Comparison of ENCODE assay signal across 22 cellular contexts in genomic region chr2:140108706-140109472, GRCh38.
"Had no signal": no experiment of that assay in that cellular context is flagged by ENCODE, and none has a peak within 500 bp of the region (broad histone marks: within the 10 kb centered on the region; RNA-seq: fewer than 3 reads in every experiment).

No MANE protein-coding gene starts in this region.

- H3K4me3 ChIP-seq: cardiac muscle cell, SJSA1 had no signal

- H3K4me3 Mint-ChIP-seq: activated B cell treated with CpG ODN at 0.5 μM for 24 hours; activated CD4-positive, alpha-beta T cell treated with anti-CD3 and anti-CD28 coated beads, Interleukin-2, amount 10 ng/mL, durations not matched to agents 24 days and 14 days; activated T-cell treated with anti-CD3 and anti-CD28 coated beads, Interleukin-2, amount 50 U/mL, for 4 hours; T-helper 17 cell had no signal

- H3K27me3 Mint-ChIP-seq: activated B cell treated with CpG ODN at 0.5 μM for 24 hours; activated CD4-positive, alpha-beta T cell treated with anti-CD3 and anti-CD28 coated beads, Interleukin-2, amount 10 ng/mL, durations not matched to agents 24 days and 14 days; T-helper 17 cell had no signal

- H3K27me3 ChIP-seq: brain microvascular endothelial cell, cardiac muscle cell, SJSA1 had no signal

- DNase-seq: activated B cell treated with CpG ODN at 0.5 μM for 24 hours; activated CD4-positive, alpha-beta T cell treated with anti-CD3 and anti-CD28 coated beads for 1 hour; activated CD4-positive, alpha-beta T cell treated with anti-CD3 and anti-CD28 coated beads, Interleukin-2, amount 10 ng/mL, durations not matched to agents 24 days and 14 days; activated CD4-positive, alpha-beta T cell treated with anti-CD3 and anti-CD28 coated beads, Interleukin-2, amount 50 U/mL, for 48 hours; activated effector memory CD4-positive, alpha-beta T cell treated with anti-CD3 and anti-CD28 coated beads, Interleukin-2, amount 50 U/mL, for 16 hours; activated naive CD4-positive, alpha-beta T cell treated with Interleukin-2 at 50 U/mL for 16 hours; activated T-cell treated with anti-CD3 and anti-CD28 coated beads, Interleukin-2, amount 50 U/mL, for 4 hours; amygdala; brain microvascular endothelial cell; KG1; NCI-H1048; NCI-H1417 treated with DMSO at 0.1 percent for 48 hours; NCI-H1694; NCI-H2029 treated with DMSO at 0.1 percent for 48 hours; NCI-H226; NCI-H526 treated with DMSO at 0.1 percent for 48 hours; SHP77; T-helper 17 cell; T-helper 9 cell had no signal

- H3K36me3 ChIP-seq: brain microvascular endothelial cell, cardiac muscle cell, SJSA1 had no signal

- H3K4me1 Mint-ChIP-seq: activated B cell treated with CpG ODN at 0.5 μM for 24 hours; activated CD4-positive, alpha-beta T cell treated with anti-CD3 and anti-CD28 coated beads, Interleukin-2, amount 10 ng/mL, durations not matched to agents 24 days and 14 days; T-helper 17 cell had no signal

- H3K4me1 ChIP-seq: SJSA1 had no signal

- H3K27ac ChIP-seq: brain microvascular endothelial cell, cardiac muscle cell, SJSA1 had no signal

- H3K36me3 Mint-ChIP-seq: activated naive CD4-positive, alpha-beta T cell treated with anti-CD3 and anti-CD28 coated beads, Interleukin-2, amount 50 U/mL, for 72 hours had no signal

- ATAC-seq: activated naive CD4-positive, alpha-beta T cell treated with anti-CD3 and anti-CD28 coated beads, Interleukin-2, amount 50 U/mL, for 72 hours; activated T-cell treated with anti-CD3 and anti-CD28 coated beads, Interleukin-2, amount 50 U/mL, for 4 hours; T-helper 17 cell had no signal

- H3K27ac Mint-ChIP-seq: activated B cell treated with CpG ODN at 0.5 μM for 24 hours; activated CD4-positive, alpha-beta T cell treated with anti-CD3 and anti-CD28 coated beads, Interleukin-2, amount 10 ng/mL, durations not matched to agents 24 days and 14 days; activated naive CD4-positive, alpha-beta T cell treated with anti-CD3 and anti-CD28 coated beads, Interleukin-2, amount 50 U/mL, for 72 hours; T-helper 17 cell had no signal
